Comparison of ENCODE assay signal across 2 cellular contexts in the genomic region with DNA sequence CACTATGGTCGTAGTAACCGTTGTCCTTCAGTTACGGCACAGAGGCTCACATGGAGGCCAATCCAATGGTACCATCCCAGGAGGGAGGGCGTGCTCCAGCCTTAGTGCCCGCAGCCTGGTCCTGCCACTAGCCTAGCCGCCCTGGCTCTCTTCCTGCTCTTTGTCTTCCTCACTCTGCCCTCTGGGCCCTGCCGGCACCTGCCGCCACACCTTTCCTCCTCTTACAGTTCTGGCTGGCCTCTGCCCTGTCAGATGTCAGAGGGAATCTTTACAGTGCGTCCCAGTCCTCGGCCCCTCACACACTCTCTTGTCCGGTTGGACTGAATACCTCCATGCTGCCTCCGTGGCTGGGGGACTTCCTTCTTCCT.
TF ChIP-seq lines count a peak whose summit lies in the region.

No MANE protein-coding gene starts in this region.

TF ChIP-seq in HEK293, 187 proteins besides CTCF, POLR2A, EP300 and RAD21:
- TF ChIP-seq, protein P1, sequence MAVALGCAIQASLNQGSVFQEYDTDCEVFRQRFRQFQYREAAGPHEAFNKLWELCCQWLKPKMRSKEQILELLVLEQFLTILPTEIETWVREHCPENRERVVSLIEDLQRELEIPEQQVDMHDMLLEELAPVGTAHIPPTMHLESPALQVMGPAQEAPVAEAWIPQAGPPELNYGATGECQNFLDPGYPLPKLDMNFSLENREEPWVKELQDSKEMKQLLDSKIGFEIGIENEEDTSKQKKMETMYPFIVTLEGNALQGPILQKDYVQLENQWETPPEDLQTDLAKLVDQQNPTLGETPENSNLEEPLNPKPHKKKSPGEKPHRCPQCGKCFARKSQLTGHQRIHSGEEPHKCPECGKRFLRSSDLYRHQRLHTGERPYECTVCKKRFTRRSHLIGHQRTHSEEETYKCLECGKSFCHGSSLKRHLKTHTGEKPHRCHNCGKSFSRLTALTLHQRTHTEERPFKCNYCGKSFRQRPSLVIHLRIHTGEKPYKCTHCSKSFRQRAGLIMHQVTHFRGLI (tag by site-specific recombination; IDR thresholded peaks at IDR 0.05) = no peak
- no peak for TF ChIP-seq ZEB2 (tag by site-specific recombination; IDR thresholded peaks at IDR 0.05)
- TF ChIP-seq ZBTB7A (tag by site-specific recombination; IDR thresholded peaks at IDR 0.05; ENCODE audit: low read depth) = no peak
- TF ChIP-seq, protein P2, sequence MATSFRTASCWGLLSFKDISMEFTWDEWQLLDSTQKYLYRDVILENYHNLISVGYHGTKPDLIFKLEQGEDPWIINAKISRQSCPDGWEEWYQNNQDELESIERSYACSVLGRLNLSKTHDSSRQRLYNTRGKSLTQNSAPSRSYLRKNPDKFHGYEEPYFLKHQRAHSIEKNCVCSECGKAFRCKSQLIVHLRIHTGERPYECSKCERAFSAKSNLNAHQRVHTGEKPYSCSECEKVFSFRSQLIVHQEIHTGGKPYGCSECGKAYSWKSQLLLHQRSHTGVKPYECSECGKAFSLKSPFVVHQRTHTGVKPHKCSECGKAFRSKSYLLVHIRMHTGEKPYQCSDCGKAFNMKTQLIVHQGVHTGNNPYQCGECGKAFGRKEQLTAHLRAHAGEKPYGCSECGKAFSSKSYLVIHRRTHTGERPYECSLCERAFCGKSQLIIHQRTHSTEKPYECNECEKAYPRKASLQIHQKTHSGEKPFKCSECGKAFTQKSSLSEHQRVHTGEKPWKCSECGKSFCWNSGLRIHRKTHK (tag by site-specific recombination; IDR thresholded peaks at IDR 0.05) = no peak
- no peak for TF ChIP-seq ZSCAN23 (tag by site-specific recombination; IDR thresholded peaks at IDR 0.05)
TF ChIP-seq in HEK293: peak in this region for 0.

TF ChIP-seq in H1, 55 proteins besides CTCF, POLR2A, EP300 and RAD21:
- TF ChIP-seq, protein P3, sequence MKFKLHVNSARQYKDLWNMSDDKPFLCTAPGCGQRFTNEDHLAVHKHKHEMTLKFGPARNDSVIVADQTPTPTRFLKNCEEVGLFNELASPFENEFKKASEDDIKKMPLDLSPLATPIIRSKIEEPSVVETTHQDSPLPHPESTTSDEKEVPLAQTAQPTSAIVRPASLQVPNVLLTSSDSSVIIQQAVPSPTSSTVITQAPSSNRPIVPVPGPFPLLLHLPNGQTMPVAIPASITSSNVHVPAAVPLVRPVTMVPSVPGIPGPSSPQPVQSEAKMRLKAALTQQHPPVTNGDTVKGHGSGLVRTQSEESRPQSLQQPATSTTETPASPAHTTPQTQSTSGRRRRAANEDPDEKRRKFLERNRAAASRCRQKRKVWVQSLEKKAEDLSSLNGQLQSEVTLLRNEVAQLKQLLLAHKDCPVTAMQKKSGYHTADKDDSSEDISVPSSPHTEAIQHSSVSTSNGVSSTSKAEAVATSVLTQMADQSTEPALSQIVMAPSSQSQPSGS (IDR thresholded peaks at IDR 0.05; ENCODE audit: low read length) = no peak
- TF ChIP-seq HDAC6 (IDR thresholded peaks at IDR 0.05; ENCODE audit: low read depth, low read length) = no peak
- no peak for TF ChIP-seq NRF1 (IDR thresholded peaks at IDR 0.05; ENCODE audit: low read depth, low read length)
- no peak for TF ChIP-seq SP2 (IDR thresholded peaks at IDR 0.05; ENCODE audit: low read length)
- TF ChIP-seq GABPA (IDR thresholded peaks at IDR 0.05; ENCODE audit: borderline replicate concordance, insufficient read depth, low read length) = no peak
- no peak for TF ChIP-seq JUN (IDR thresholded peaks at IDR 0.05; ENCODE audit: low read depth, low read length)
- no peak for TF ChIP-seq TBP (IDR thresholded peaks at IDR 0.05; ENCODE audit: low read depth, low read length)
- no peak for TF ChIP-seq YY1 (IDR thresholded peaks at IDR 0.05; ENCODE audit: low read depth, low read length)
- TF ChIP-seq, protein P4, sequence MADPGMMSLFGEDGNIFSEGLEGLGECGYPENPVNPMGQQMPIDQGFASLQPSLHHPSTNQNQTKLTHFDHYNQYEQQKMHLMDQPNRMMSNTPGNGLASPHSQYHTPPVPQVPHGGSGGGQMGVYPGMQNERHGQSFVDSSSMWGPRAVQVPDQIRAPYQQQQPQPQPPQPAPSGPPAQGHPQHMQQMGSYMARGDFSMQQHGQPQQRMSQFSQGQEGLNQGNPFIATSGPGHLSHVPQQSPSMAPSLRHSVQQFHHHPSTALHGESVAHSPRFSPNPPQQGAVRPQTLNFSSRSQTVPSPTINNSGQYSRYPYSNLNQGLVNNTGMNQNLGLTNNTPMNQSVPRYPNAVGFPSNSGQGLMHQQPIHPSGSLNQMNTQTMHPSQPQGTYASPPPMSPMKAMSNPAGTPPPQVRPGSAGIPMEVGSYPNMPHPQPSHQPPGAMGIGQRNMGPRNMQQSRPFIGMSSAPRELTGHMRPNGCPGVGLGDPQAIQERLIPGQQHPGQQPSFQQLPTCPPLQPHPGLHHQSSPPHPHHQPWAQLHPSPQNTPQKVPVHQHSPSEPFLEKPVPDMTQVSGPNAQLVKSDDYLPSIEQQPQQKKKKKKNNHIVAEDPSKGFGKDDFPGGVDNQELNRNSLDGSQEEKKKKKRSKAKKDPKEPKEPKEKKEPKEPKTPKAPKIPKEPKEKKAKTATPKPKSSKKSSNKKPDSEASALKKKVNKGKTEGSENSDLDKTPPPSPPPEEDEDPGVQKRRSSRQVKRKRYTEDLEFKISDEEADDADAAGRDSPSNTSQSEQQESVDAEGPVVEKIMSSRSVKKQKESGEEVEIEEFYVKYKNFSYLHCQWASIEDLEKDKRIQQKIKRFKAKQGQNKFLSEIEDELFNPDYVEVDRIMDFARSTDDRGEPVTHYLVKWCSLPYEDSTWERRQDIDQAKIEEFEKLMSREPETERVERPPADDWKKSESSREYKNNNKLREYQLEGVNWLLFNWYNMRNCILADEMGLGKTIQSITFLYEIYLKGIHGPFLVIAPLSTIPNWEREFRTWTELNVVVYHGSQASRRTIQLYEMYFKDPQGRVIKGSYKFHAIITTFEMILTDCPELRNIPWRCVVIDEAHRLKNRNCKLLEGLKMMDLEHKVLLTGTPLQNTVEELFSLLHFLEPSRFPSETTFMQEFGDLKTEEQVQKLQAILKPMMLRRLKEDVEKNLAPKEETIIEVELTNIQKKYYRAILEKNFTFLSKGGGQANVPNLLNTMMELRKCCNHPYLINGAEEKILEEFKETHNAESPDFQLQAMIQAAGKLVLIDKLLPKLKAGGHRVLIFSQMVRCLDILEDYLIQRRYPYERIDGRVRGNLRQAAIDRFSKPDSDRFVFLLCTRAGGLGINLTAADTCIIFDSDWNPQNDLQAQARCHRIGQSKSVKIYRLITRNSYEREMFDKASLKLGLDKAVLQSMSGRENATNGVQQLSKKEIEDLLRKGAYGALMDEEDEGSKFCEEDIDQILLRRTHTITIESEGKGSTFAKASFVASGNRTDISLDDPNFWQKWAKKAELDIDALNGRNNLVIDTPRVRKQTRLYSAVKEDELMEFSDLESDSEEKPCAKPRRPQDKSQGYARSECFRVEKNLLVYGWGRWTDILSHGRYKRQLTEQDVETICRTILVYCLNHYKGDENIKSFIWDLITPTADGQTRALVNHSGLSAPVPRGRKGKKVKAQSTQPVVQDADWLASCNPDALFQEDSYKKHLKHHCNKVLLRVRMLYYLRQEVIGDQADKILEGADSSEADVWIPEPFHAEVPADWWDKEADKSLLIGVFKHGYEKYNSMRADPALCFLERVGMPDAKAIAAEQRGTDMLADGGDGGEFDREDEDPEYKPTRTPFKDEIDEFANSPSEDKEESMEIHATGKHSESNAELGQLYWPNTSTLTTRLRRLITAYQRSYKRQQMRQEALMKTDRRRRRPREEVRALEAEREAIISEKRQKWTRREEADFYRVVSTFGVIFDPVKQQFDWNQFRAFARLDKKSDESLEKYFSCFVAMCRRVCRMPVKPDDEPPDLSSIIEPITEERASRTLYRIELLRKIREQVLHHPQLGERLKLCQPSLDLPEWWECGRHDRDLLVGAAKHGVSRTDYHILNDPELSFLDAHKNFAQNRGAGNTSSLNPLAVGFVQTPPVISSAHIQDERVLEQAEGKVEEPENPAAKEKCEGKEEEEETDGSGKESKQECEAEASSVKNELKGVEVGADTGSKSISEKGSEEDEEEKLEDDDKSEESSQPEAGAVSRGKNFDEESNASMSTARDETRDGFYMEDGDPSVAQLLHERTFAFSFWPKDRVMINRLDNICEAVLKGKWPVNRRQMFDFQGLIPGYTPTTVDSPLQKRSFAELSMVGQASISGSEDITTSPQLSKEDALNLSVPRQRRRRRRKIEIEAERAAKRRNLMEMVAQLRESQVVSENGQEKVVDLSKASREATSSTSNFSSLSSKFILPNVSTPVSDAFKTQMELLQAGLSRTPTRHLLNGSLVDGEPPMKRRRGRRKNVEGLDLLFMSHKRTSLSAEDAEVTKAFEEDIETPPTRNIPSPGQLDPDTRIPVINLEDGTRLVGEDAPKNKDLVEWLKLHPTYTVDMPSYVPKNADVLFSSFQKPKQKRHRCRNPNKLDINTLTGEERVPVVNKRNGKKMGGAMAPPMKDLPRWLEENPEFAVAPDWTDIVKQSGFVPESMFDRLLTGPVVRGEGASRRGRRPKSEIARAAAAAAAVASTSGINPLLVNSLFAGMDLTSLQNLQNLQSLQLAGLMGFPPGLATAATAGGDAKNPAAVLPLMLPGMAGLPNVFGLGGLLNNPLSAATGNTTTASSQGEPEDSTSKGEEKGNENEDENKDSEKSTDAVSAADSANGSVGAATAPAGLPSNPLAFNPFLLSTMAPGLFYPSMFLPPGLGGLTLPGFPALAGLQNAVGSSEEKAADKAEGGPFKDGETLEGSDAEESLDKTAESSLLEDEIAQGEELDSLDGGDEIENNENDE (IDR thresholded peaks at IDR 0.05; ENCODE audit: insufficient replicate concordance, low read length) = no peak
- TF ChIP-seq ASH2L (IDR thresholded peaks at IDR 0.05; ENCODE audit: low read length) = no peak
- TF ChIP-seq ZNF274 (IDR thresholded peaks at IDR 0.05; ENCODE audit: borderline replicate concordance, extremely low read depth, low read length) = no peak
- no peak for TF ChIP-seq SUZ12 (IDR thresholded peaks at IDR 0.05; ENCODE audit: low read length)
- no peak for TF ChIP-seq TAF1 (IDR thresholded peaks at IDR 0.05; ENCODE audit: low read depth, low read length)
- no peak for TF ChIP-seq SP4 (IDR thresholded peaks at IDR 0.05; ENCODE audit: low read length)
- no peak for TF ChIP-seq KDM5A (IDR thresholded peaks at IDR 0.05; ENCODE audit: low read length)
- no peak for TF ChIP-seq POU5F1 (IDR thresholded peaks at IDR 0.05; ENCODE audit: low read depth, low read length)
